ENCODE assay signal across 8 cellular contexts in the genomic region with DNA sequence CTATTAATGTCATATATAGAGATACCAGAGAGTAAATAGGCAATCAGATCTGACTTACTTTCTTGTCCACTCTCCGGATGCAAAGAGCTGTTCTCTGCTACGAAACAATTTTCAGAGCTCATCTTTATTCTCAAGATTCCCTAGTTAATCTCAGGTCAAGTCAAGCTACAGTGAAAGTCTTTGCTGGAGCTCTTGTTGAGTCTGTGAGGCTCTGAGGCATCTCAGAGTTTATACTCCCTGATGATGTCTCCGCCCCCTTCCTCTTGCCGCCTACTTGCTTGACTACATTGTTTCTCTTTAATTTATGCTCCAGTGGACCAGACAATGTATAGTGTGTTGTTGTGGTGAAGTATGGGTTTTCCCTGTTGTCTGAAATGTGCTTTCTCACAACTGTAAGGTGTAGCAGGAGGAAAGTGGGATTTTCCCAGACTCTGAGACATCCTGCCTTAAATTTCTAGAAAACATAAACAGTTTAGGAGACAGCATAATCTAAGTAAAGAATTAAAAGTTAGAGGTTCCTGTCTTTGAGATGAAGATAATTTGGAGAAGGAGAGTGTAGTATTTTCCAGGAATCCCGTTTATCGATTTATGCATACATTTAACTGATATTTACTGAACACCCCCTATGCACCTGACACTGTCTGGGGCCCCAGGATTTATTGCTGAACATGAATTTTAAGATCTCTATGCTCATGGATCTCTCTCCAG. TPM values are rescaled to one million over a fixed set of nuclear protein-coding genes. Genes with fewer than 3 reads are reported as not detected.
A peak's percentile ranks its signal among the peaks of the same experiment; 100 is the strongest.
DNase-seq lines count a peak whose midpoint lies in the region; ATAC-seq and TF ChIP-seq lines count a peak whose summit lies in the region.

Gene CD69, minus strand, starts transcription at position 203 of the 708 bp plus-strand sequence. Its CDS starts 81 bp downstream, at position 122.

- peak within 1 kb of the TSS; percentile 99 for H3K27ac Mint-ChIP-seq in activated naive CD4-positive, alpha-beta T cell treated with anti-CD3 and anti-CD28 coated beads, Interleukin-2, amount 50 U/mL, for 72 hours

- H3K27me3 ChIP-seq in trophoblast cell (ENCODE audit: insufficient read depth, low read length) (no peaks in the 10 kb centered on the region), prostate gland (replicated peaks; ENCODE audit: insufficient read depth) (no peaks in the 10 kb centered on the region)

- no peak within 1 kb of the TSS for H3K18ac ChIP-seq in trophoblast cell (ENCODE audit: low read length)

- no peak within 1 kb of the TSS for H2AK5ac ChIP-seq in trophoblast cell (ENCODE audit: low read length)

- H2BK12ac ChIP-seq in trophoblast cell (ENCODE audit: low read length): no peak within 1 kb of the TSS

- TF ChIP-seq CTCF in GM12875 (IDR thresholded peaks at IDR 0.05; ENCODE audit: borderline replicate concordance, insufficient read depth, low read depth, low read length) (no peak), prostate gland (IDR thresholded peaks at IDR 0.05) (no peak)

- peak; percentile 34 for ATAC-seq in HG02763 (IDR thresholded peaks at IDR 0.05; ENCODE audit: unreplicated experiment)
- peak; percentile 53 to 58 for ATAC-seq in activated naive CD4-positive, alpha-beta T cell treated with anti-CD3 and anti-CD28 coated beads, Interleukin-2, amount 50 U/mL, for 72 hours

- no peak within 1 kb of the TSS for H4K91ac ChIP-seq in trophoblast cell (ENCODE audit: low read depth, low read length)

- no CpG with 5 or more reads among the region's 6 CpGs for WGBS in trophoblast cell (ENCODE audit: extremely low coverage, insufficient coverage, insufficient read length)
- 62% methylated on average over 6 of the region's 6 CpGs for WGBS in prostate gland

- H3K9me3 Mint-ChIP-seq in activated naive CD4-positive, alpha-beta T cell treated with anti-CD3 and anti-CD28 coated beads, Interleukin-2, amount 50 U/mL, for 72 hours: peaks cover 0 to 5% of the 10 kb centered on the region in 2 donors

- DNase-seq in T follicular helper cell (ENCODE audit: low read depth) (peak; percentile 74), trophoblast cell (peak; percentile 39 to 50), HuH-7 (ENCODE audit: low spot score) (no peak), hepatic stellate cell (ENCODE audit: low spot score) (no peak), prostate gland (ENCODE audit: low spot score) (no peak)
- DNase-seq in activated naive CD4-positive, alpha-beta T cell treated with anti-CD3 and anti-CD28 coated beads, Interleukin-2, amount 50 U/mL, for 72 hours (ENCODE audit: low spot score in 2 of 2): peak; percentile 74 to 81

- H2AFZ ChIP-seq in trophoblast cell (ENCODE audit: insufficient read depth, low read length, poor library complexity): no peak within 1 kb of the TSS

- no peak within 1 kb of the TSS for H2BK120ac ChIP-seq in trophoblast cell (ENCODE audit: insufficient read depth, low read length, poor library complexity)

- no peak within 1 kb of the TSS for H4K12ac ChIP-seq in trophoblast cell (ENCODE audit: low read depth, low read length)

- intact Hi-C loops in prostate gland (cut with DNase I): no loop called here

- TF ChIP-seq POLR2A in prostate gland (IDR thresholded peaks at IDR 0.05): no peak

- no peak within 1 kb of the TSS for H3K4ac ChIP-seq in trophoblast cell (ENCODE audit: low read depth, low read length)

- H3K23ac ChIP-seq in trophoblast cell (ENCODE audit: low read length): no peak within 1 kb of the TSS

- H3K14ac ChIP-seq in trophoblast cell (ENCODE audit: low read length): no peak within 1 kb of the TSS

- no peaks in the 10 kb centered on the region for H3K79me2 ChIP-seq in trophoblast cell (ENCODE audit: control insufficient read depth, insufficient read depth, low read length, poor library complexity)

- H4K8ac ChIP-seq in trophoblast cell (ENCODE audit: low read depth, low read length): no peak within 1 kb of the TSS

- H3K79me1 ChIP-seq in trophoblast cell (ENCODE audit: low read length): no peaks in the 10 kb centered on the region

- H3K4me3 ChIP-seq in GM12875 (ENCODE audit: low read depth, low read length) (peak within 1 kb of the TSS; percentile 59), trophoblast cell (ENCODE audit: low read depth, low read length) (no peak within 1 kb of the TSS), prostate gland (no peak within 1 kb of the TSS)

- no peaks in the 10 kb centered on the region for H3K4me1 ChIP-seq in trophoblast cell (ENCODE audit: control insufficient read depth in 1 of 2, insufficient read depth in 2 of 2, low read length in 2 of 2)
- no peaks in the 10 kb centered on the region for H3K4me1 ChIP-seq in prostate gland (replicated peaks)

- peaks cover 45 to 54% of the 10 kb centered on the region in 2 donors for H3K36me3 Mint-ChIP-seq in activated naive CD4-positive, alpha-beta T cell treated with anti-CD3 and anti-CD28 coated beads, Interleukin-2, amount 50 U/mL, for 72 hours

- H3K4me2 ChIP-seq in trophoblast cell (ENCODE audit: low read length): no peak within 1 kb of the TSS

- H3K9ac ChIP-seq in trophoblast cell (ENCODE audit: low read length): no peak within 1 kb of the TSS

- H3K9me3 ChIP-seq in trophoblast cell (ENCODE audit: insufficient read depth, low read depth, low read length) (no peaks in the 10 kb centered on the region), prostate gland (no peaks in the 10 kb centered on the region)

- no peaks in the 10 kb centered on the region for H3K36me3 ChIP-seq in trophoblast cell (ENCODE audit: control insufficient read depth in 1 of 2, insufficient read depth in 2 of 2, low read length in 2 of 2)
- no peaks in the 10 kb centered on the region for H3K36me3 ChIP-seq in prostate gland

- H3K27ac ChIP-seq in trophoblast cell (ENCODE audit: low read depth, low read length) (no peak within 1 kb of the TSS), prostate gland (no peak within 1 kb of the TSS)

- no peak within 1 kb of the TSS for H2BK5ac ChIP-seq in trophoblast cell (ENCODE audit: low read depth, low read length, poor library complexity)

RNA-seq across cellular contexts. Expression of gene CD69, which starts in this region (rescaled TPM):
- total RNA-seq in activated naive CD4-positive, alpha-beta T cell treated with anti-CD3 and anti-CD28 coated beads, Interleukin-2, amount 50 U/mL, for 72 hours: 10 to 100 TPM; 72.7 to 91.1 TPM
- polyA plus RNA-seq in trophoblast cell (2013): 0.22 and 0.27 TPM in 2 replicates
- total RNA-seq in prostate gland: 1 to 10 TPM; 1.9 to 2.2 TPM

Comparison
In these comparisons a context has a peak if more than half of its experiments do, and no peak if none do; other contexts are left out.
1. RNA of gene CD69 (total RNA-seq): 72.7 to 91.1 TPM in activated naive CD4-positive, alpha-beta T cell treated with anti-CD3 and anti-CD28 coated beads, Interleukin-2, amount 50 U/mL, for 72 hours; 1.9 to 2.2 TPM in prostate gland; every median in the first group is over 10 times any median in the second.
2. DNase-seq: peak in T follicular helper cell (single experiment), activated naive CD4-positive, alpha-beta T cell treated with anti-CD3 and anti-CD28 coated beads, Interleukin-2, amount 50 U/mL, for 72 hours (2 of 2) and trophoblast cell (2 of 2); none in HuH-7 (single experiment), hepatic stellate cell (single experiment) and prostate gland (single experiment).